Comparison of ENCODE assay signal across 8 cellular contexts in genomic region chrX:10597871-10598270, GRCh38. TPM values are rescaled to one million over a fixed set of nuclear protein-coding genes. Genes with fewer than 3 reads are reported as not detected.
DNase-seq lines count a peak whose midpoint lies in the region; ATAC-seq and TF ChIP-seq lines count a peak whose summit lies in the region.

No MANE protein-coding gene starts in this region.

- TF ChIP-seq CTCF in left ventricle myocardium inferior (IDR thresholded peaks at IDR 0.05; ENCODE audit: borderline replicate concordance) (peak; percentile 55), right atrium auricular region (IDR thresholded peaks at IDR 0.05) (peak in 1 of 2 donors; percentile 59), PC-3 (conservative IDR thresholded peaks at IDR 0.05; ENCODE audit: low read depth, low read length) (peak; percentile 75), foreskin fibroblast (IDR thresholded peaks at IDR 0.05; ENCODE audit: low read depth, low read length) (peak; percentile 49)

- H3K4me1 ChIP-seq in left ventricle myocardium inferior (peaks cover 8% of the 10 kb centered on the region), right atrium auricular region (no peaks in the 10 kb centered on the region), PC-3 (ENCODE audit: insufficient read depth, low read length) (peaks cover 8% of the 10 kb centered on the region), aorta (ENCODE audit: control insufficient read depth in 1 of 2, insufficient read depth in 2 of 2, low read length in 2 of 2) (no peaks in the 10 kb centered on the region)

- H3K9me3 ChIP-seq in left ventricle myocardium inferior (replicated peaks) = no peaks in the 10 kb centered on the region
- H3K9me3 ChIP-seq in right atrium auricular region = no peaks in the 10 kb centered on the region
- no peaks in the 10 kb centered on the region for H3K9me3 ChIP-seq in PC-3 (ENCODE audit: low read length)
- no peaks in the 10 kb centered on the region for H3K9me3 ChIP-seq in aorta (ENCODE audit: control insufficient read depth, low read length)

- no peak overlapping the region for H3K9ac ChIP-seq in PC-3 (ENCODE audit: low read length)

- POLR2A ChIA-PET in PC-3 (lab: Charles Lee; ENCODE audit: unreplicated experiment) = interaction anchor here (0.6 kb wide), 1 partner anchor 407 kb away, joined by 3 read pairs; no protein-coding TSS in a partner anchor

- H2AFZ ChIP-seq in PC-3 (ENCODE audit: low read length) = no peak overlapping the region

- H3K27ac ChIP-seq in left ventricle myocardium inferior (replicated peaks) (peak overlapping the region; percentile 51), right atrium auricular region (no peak overlapping the region), PC-3 (ENCODE audit: low read length) (no peak overlapping the region), aorta (ENCODE audit: low read depth in 1 of 2, low read length in 2 of 2) (no peak overlapping the region)

- H3K9me2 ChIP-seq in PC-3 (replicated peaks; ENCODE audit: low read length) = no peaks in the 10 kb centered on the region

- H3K4me2 ChIP-seq in PC-3 (ENCODE audit: low read length) = no peak overlapping the region

- no peaks in the 10 kb centered on the region for H3K36me3 ChIP-seq in left ventricle myocardium inferior
- no peaks in the 10 kb centered on the region for H3K36me3 ChIP-seq in right atrium auricular region
- H3K36me3 ChIP-seq in PC-3 (ENCODE audit: low read depth, low read length) = no peaks in the 10 kb centered on the region
- H3K36me3 ChIP-seq in aorta (ENCODE audit: control insufficient read depth in 1 of 2, insufficient read depth in 2 of 2, low read length in 1 of 2) = no peaks in the 10 kb centered on the region

- DNase-seq in left ventricle myocardium inferior (no peak), right atrium auricular region (ENCODE audit: low spot score) (no peak), PC-3 (peak; percentile 56), foreskin fibroblast (peak; percentile 28 to 69), aorta (no peak)
- no peak for DNase-seq in activated naive CD4-positive, alpha-beta T cell treated with anti-CD3 and anti-CD28 coated beads, Interleukin-2, amount 50 U/mL, for 16 hours

- intact Hi-C loops in left ventricle myocardium inferior (cut with micrococcal nuclease) = no loop called here
- intact Hi-C loops in PC-3 (cut with micrococcal nuclease) = no loop called here
- intact Hi-C loops in aorta (cut with DNase I) = no loop called here

- ATAC-seq in PC-3 = peak; percentile 68
- peak; percentile 53 for ATAC-seq in aorta (ENCODE audit: low FRiP score)
- no peak for ATAC-seq in HG02852 (IDR thresholded peaks at IDR 0.05; ENCODE audit: unreplicated experiment)
- no peak for ATAC-seq in GM18870 (IDR thresholded peaks at IDR 0.05; ENCODE audit: unreplicated experiment)

- H3K4me3 ChIP-seq in left ventricle myocardium inferior = no peak overlapping the region
- H3K4me3 ChIP-seq in right atrium auricular region = no peak overlapping the region
- no peak overlapping the region for H3K4me3 ChIP-seq in PC-3 (ENCODE audit: low read length)
- H3K4me3 ChIP-seq in foreskin fibroblast (ENCODE audit: low read depth in 1 of 2, low read length in 2 of 2) = no peak overlapping the region
- no peak overlapping the region for H3K4me3 ChIP-seq in aorta (ENCODE audit: low read length in 2 of 2)

- H3K27me3 ChIP-seq in left ventricle myocardium inferior (ENCODE audit: low read depth) (no peaks in the 10 kb centered on the region), right atrium auricular region (no peaks in the 10 kb centered on the region), PC-3 (ENCODE audit: low read length) (no peaks in the 10 kb centered on the region), aorta (ENCODE audit: control insufficient read depth in 1 of 2, insufficient read depth in 2 of 2, low read length in 1 of 2) (no peaks in the 10 kb centered on the region)

- no TSS peak for BruUV-seq in PC-3 (replicated peaks; lab: Mats Ljungman, UMichigan)

- CTCF ChIA-PET in PC-3 (lab: Charles Lee) = interaction anchor here (0.6 to 1.0 kb wide), 4 partner anchors 14 to 38 kb away, joined by 3 to 5 read pairs (median 4); no protein-coding TSS in a partner anchor

- WGBS in aorta, 2 donors = 67 to 75% methylated on average over 1 of the region's 1 CpG

- H4K20me1 ChIP-seq in PC-3 (ENCODE audit: low read length) = no peaks in the 10 kb centered on the region

- peaks cover 65% of the 10 kb centered on the region for H3K79me2 ChIP-seq in PC-3 (ENCODE audit: low read length)

- H3F3A ChIP-seq in PC-3 (ENCODE audit: low read length, unreplicated experiment) = no peaks in the 10 kb centered on the region

RNA-seq across cellular contexts. Expression of gene MID1, which starts 22.5 kb away (rescaled TPM):
- total RNA-seq in left ventricle myocardium inferior = 9.4 TPM
- 1 to 10 TPM; 8.0 to 9.6 TPM for total RNA-seq in right atrium auricular region
- 21.9 and 24.6 TPM in 2 replicates for total RNA-seq in PC-3 (2014; rRNA removed)
- total RNA-seq in aorta = 10 to 100 TPM; 19.3 to 34.7 TPM
- 10 to 100 TPM in 1 of 2 donors, 1 to 10 TPM in 1; 3.4 to 18.8 TPM for polyA plus RNA-seq in aorta

Comparison
In these comparisons a context has a peak if more than half of its experiments do, and no peak if none do; other contexts are left out.
1. DNase-seq: peak in PC-3 (single experiment) and foreskin fibroblast (2 of 2); none in left ventricle myocardium inferior (single experiment), right atrium auricular region (single experiment), aorta (0 of 2) and activated naive CD4-positive, alpha-beta T cell treated with anti-CD3 and anti-CD28 coated beads, Interleukin-2, amount 50 U/mL, for 16 hours (single experiment).
2. ATAC-seq: peak in PC-3 (single experiment) and aorta (single experiment); none in HG02852 (single experiment) and GM18870 (single experiment).